Comparison of ENCODE assay signal across 2 cellular contexts in genomic region chr15:36994809-36995208, GRCh38.
TF ChIP-seq lines count a peak whose summit lies in the region.

No MANE protein-coding gene starts in this region.

TF ChIP-seq in K562, 482 proteins besides CTCF, POLR2A, EP300 and RAD21 (continued from another document and continues in another):
- TF ChIP-seq ZNF609 (CRISPR knock-in tag; IDR thresholded peaks at IDR 0.05; ENCODE audit: borderline replicate concordance) (no peak), TAL1 (IDR thresholded peaks at IDR 0.05) (no peak), ESRRA (IDR thresholded peaks at IDR 0.05; ENCODE audit: borderline replicate concordance, low read depth) (no peak), E2F6 (IDR thresholded peaks at IDR 0.05; ENCODE audit: borderline replicate concordance in 1 of 2, extremely low read depth in 1 of 2, insufficient read depth in 1 of 2, insufficient read length in 1 of 2, low read depth in 1 of 2, low read length in 1 of 2, poor library complexity in 1 of 2, severe bottlenecking in 1 of 2) (no peak), CXXC5 (CRISPR knock-in tag; IDR thresholded peaks at IDR 0.05) (no peak), TRIM25 (IDR thresholded peaks at IDR 0.05; ENCODE audit: borderline replicate concordance) (no peak), ZBTB33 (CRISPR knock-in tag; IDR thresholded peaks at IDR 0.05) (no peak), SAP30 (IDR thresholded peaks at IDR 0.05; ENCODE audit: borderline replicate concordance, insufficient read depth, low read depth, low read length, poor library complexity, severe bottlenecking) (no peak)

TF ChIP-seq in neural cell, 6 proteins besides CTCF, POLR2A, EP300 and RAD21:
- TF ChIP-seq REST (IDR thresholded peaks at IDR 0.05; ENCODE audit: borderline replicate concordance) (no peak), POLR2AphosphoS5 (IDR thresholded peaks at IDR 0.05) (peak; percentile 8)
